In genomic region chr2:67234443-67234842, GRCh38 we compare ENCODE assay signal across 9 cellular contexts.
DNase-seq lines count a peak whose midpoint lies in the region; ATAC-seq and TF ChIP-seq lines count a peak whose summit lies in the region.
"Had no signal": no experiment of that assay in that cellular context is flagged by ENCODE, and none has a peak within 500 bp of the region (broad histone marks: within the 10 kb centered on the region; RNA-seq: fewer than 3 reads in every experiment).

No MANE protein-coding gene starts in this region.

- 79% methylated on average over 3 of the region's 3 CpGs for WGBS in SK-N-SH (ENCODE audit: low lambda C conversion rate)

- peaks cover 25% of the 10 kb centered on the region for H3K4me1 ChIP-seq in A673 (ENCODE audit: insufficient read depth, low read length, poor library complexity, severe bottlenecking)
- H3K4me1 ChIP-seq in SK-N-SH (ENCODE audit: control insufficient read depth in 1 of 2, insufficient read depth in 2 of 2, low read depth in 1 of 2, low read length in 1 of 2) = no peaks in the 10 kb centered on the region

- no peaks in the 10 kb centered on the region for H3F3A ChIP-seq in SK-N-SH (replicated peaks; ENCODE audit: insufficient read depth)

- H3K27me3 Mint-ChIP-seq in T-helper 17 cell = no peaks in the 10 kb centered on the region
- no peaks in the 10 kb centered on the region for H3K27me3 Mint-ChIP-seq in activated naive CD4-positive, alpha-beta T cell treated with anti-CD3 and anti-CD28 coated beads, Interleukin-2, amount 10 ng/mL, durations not matched to agents 7 days and 5 days

- intact Hi-C loops in A673 (cut with micrococcal nuclease; ENCODE audit: unreplicated experiment) = loop anchor here (2.0 to 10.0 kb wide), 4 partner anchors 360 to 1590 kb away; no protein-coding TSS in a partner anchor

- DNase-seq in A673 (ENCODE audit: low spot score) (peak; percentile 88), H7 (peak; percentile 3), SK-N-SH (no peak), iPS DF 19.7 (ENCODE audit: low read depth, low spot score) (peak; percentile 38), NCI-H2029 treated with DMSO at 0.1 percent for 48 hours (lab: John Stamatoyannopoulos, UW) (no peak), T-helper 17 cell (no peak)
- no peak for DNase-seq in activated naive CD4-positive, alpha-beta T cell treated with anti-CD3 and anti-CD28 coated beads, Interleukin-2, amount 10 ng/mL, durations not matched to agents 7 days and 5 days
- DNase-seq: activated T-cell treated with anti-CD3 and anti-CD28 coated beads for 4 hours had no signal

- no peak overlapping the region for H3K4me3 Mint-ChIP-seq in T-helper 17 cell
- no peak overlapping the region for H3K4me3 Mint-ChIP-seq in activated naive CD4-positive, alpha-beta T cell treated with anti-CD3 and anti-CD28 coated beads, Interleukin-2, amount 10 ng/mL, durations not matched to agents 7 days and 5 days

- no peak for TF ChIP-seq EP300 in SK-N-SH (IDR thresholded peaks at IDR 0.05; ENCODE audit: borderline replicate concordance in 1 of 2, low read depth in 1 of 2, low read length in 1 of 2)

- H4K20me1 ChIP-seq in SK-N-SH (ENCODE audit: insufficient read depth) = no peaks in the 10 kb centered on the region

- H3K9ac ChIP-seq in SK-N-SH = no peak overlapping the region

- H3K9me3 ChIP-seq in A673 (ENCODE audit: low read depth, low read length, poor library complexity, severe bottlenecking) = no peaks in the 10 kb centered on the region
- H3K9me3 ChIP-seq in SK-N-SH = no peaks in the 10 kb centered on the region
- H3K9me3 ChIP-seq in T-helper 17 cell (ENCODE audit: control insufficient read depth, low read length, poor library complexity, severe bottlenecking) = no peaks in the 10 kb centered on the region

- TF ChIP-seq CTCF in A673 (conservative IDR thresholded peaks at IDR 0.05; ENCODE audit: low read depth, low read length) (peak; percentile 84), SK-N-SH (IDR thresholded peaks at IDR 0.05) (peak; percentile 47)

- no TSS peak for BruUV-seq in A673 (replicated peaks; lab: Mats Ljungman, UMichigan)

- TF ChIP-seq RAD21 in SK-N-SH (IDR thresholded peaks at IDR 0.05; ENCODE audit: low read length) = peak; percentile 68

- H3K9me3 Mint-ChIP-seq in activated naive CD4-positive, alpha-beta T cell treated with anti-CD3 and anti-CD28 coated beads, Interleukin-2, amount 10 ng/mL, durations not matched to agents 7 days and 5 days = no peaks in the 10 kb centered on the region

- no peaks in the 10 kb centered on the region for H3K9me2 ChIP-seq in SK-N-SH

- H3K36me3 Mint-ChIP-seq in T-helper 17 cell (ENCODE audit: low read depth) = no peaks in the 10 kb centered on the region
- no peaks in the 10 kb centered on the region for H3K36me3 Mint-ChIP-seq in activated naive CD4-positive, alpha-beta T cell treated with anti-CD3 and anti-CD28 coated beads, Interleukin-2, amount 10 ng/mL, durations not matched to agents 7 days and 5 days

- POLR2A ChIA-PET in A673 (lab: Charles Lee; ENCODE audit: low non-redundant PET) (no interaction called here), SK-N-SH (lab: Yijun Ruan, JAX) (interaction anchor here (0.6 kb wide), 1 partner anchor 9 kb away, joined by 4 read pairs; no protein-coding TSS in a partner anchor)

- H3K27ac Mint-ChIP-seq in T-helper 17 cell = no peak overlapping the region
- H3K27ac Mint-ChIP-seq in activated naive CD4-positive, alpha-beta T cell treated with anti-CD3 and anti-CD28 coated beads, Interleukin-2, amount 10 ng/mL, durations not matched to agents 7 days and 5 days = no peak overlapping the region

- H3K4me2 ChIP-seq in SK-N-SH = no peak overlapping the region

- no peak overlapping the region for H3K27ac ChIP-seq in A673 (ENCODE audit: low read depth, low read length, poor library complexity, severe bottlenecking)
- H3K27ac ChIP-seq in SK-N-SH (ENCODE audit: low read depth in 2 of 2, low read length in 1 of 2) = no peak overlapping the region

- H2AFZ ChIP-seq in SK-N-SH (ENCODE audit: low read depth) = no peak overlapping the region

- CTCF ChIA-PET in A673 (lab: Charles Lee) = interaction anchor here (0.8 to 3.4 kb wide), 3 partner anchors 416 to 805 kb away, joined by 3 to 11 read pairs (median 3); no protein-coding TSS in a partner anchor
- CTCF ChIA-PET in SK-N-SH (lab: Yijun Ruan, JAX) = interaction anchor here (0.7 to 1.7 kb wide), 7 partner anchors 12 to 800 kb away, joined by 3 to 5 read pairs (median 5); partner anchors contain the start of gene MEIS1
- CTCF ChIA-PET in activated naive CD4-positive, alpha-beta T cell treated with anti-CD3 and anti-CD28 coated beads, Interleukin-2, amount 10 ng/mL, durations not matched to agents 7 days and 5 days (lab: Charles Lee) = no interaction called here

- H3K4me3 ChIP-seq in A673 (ENCODE audit: low read depth, low read length, poor library complexity, severe bottlenecking) (no peak overlapping the region), H7 (ENCODE audit: insufficient read depth, low read depth, low read length) (no peak overlapping the region), SK-N-SH (ENCODE audit: low read depth in 2 of 2, low read length in 1 of 2) (no peak overlapping the region)

- H3K79me2 ChIP-seq in SK-N-SH (ENCODE audit: insufficient read depth) = no peaks in the 10 kb centered on the region

- no peaks in the 10 kb centered on the region for H3K36me3 ChIP-seq in A673 (ENCODE audit: insufficient read depth, low read length, poor library complexity, severe bottlenecking)
- no peaks in the 10 kb centered on the region for H3K36me3 ChIP-seq in H7 (replicated peaks; ENCODE audit: control insufficient read depth, insufficient read depth, low read length)
- no peaks in the 10 kb centered on the region for H3K36me3 ChIP-seq in SK-N-SH (replicated peaks in 1 of 2; ENCODE audit: control insufficient read depth in 1 of 2, insufficient read depth in 2 of 2, low read length in 1 of 2)

- no peak for ATAC-seq in HG03159 (IDR thresholded peaks at IDR 0.05; ENCODE audit: unreplicated experiment)
- no peak for ATAC-seq in T-helper 17 cell

- no peaks in the 10 kb centered on the region for H3K27me3 ChIP-seq in A673 (replicated peaks; ENCODE audit: insufficient read depth, low read depth, low read length, poor library complexity)
- no peaks in the 10 kb centered on the region for H3K27me3 ChIP-seq in H7 (ENCODE audit: control insufficient read depth, insufficient read depth, low read length)
- no peaks in the 10 kb centered on the region for H3K27me3 ChIP-seq in SK-N-SH (ENCODE audit: insufficient read depth)

- H3K4me1 Mint-ChIP-seq in T-helper 17 cell = no peaks in the 10 kb centered on the region
- no peaks in the 10 kb centered on the region for H3K4me1 Mint-ChIP-seq in activated naive CD4-positive, alpha-beta T cell treated with anti-CD3 and anti-CD28 coated beads, Interleukin-2, amount 10 ng/mL, durations not matched to agents 7 days and 5 days

TF ChIP-seq in SK-N-SH, 30 proteins besides CTCF, POLR2A, EP300 and RAD21:
- TF ChIP-seq RCOR1 (IDR thresholded peaks at IDR 0.05; ENCODE audit: low read length) (no peak), SMC3 (IDR thresholded peaks at IDR 0.05; ENCODE audit: low read depth, low read length) (peak; percentile 53)
TF ChIP-seq in SK-N-SH: peak in this region for 1.

Comparison
In these comparisons a context has a peak if more than half of its experiments do, and no peak if none do; other contexts are left out.
1. DNase-seq: peak in A673 (single experiment), H7 (single experiment) and iPS DF 19.7 (single experiment); none in SK-N-SH (single experiment), NCI-H2029 treated with DMSO at 0.1 percent for 48 hours (single experiment), T-helper 17 cell (0 of 3) and activated naive CD4-positive, alpha-beta T cell treated with anti-CD3 and anti-CD28 coated beads, Interleukin-2, amount 10 ng/mL, durations not matched to agents 7 days and 5 days (single experiment).